Comparison of ENCODE assay signal across 8 cellular contexts in genomic region chrX:15564981-15565579, GRCh38. TPM values are rescaled to one million over a fixed set of nuclear protein-coding genes. Genes with fewer than 3 reads are reported as not detected.
DNase-seq lines count a peak whose midpoint lies in the region; ATAC-seq, FAIRE-seq and TF ChIP-seq lines count a peak whose summit lies in the region.

No MANE protein-coding gene starts in this region.

- WGBS in HepG2 (ENCODE audit: low lambda C conversion rate): no CpG with 5 or more reads among the region's 5 CpGs

- intact Hi-C loops in HepG2 (cut with micrococcal nuclease; ENCODE audit: unreplicated experiment): loop anchor here (1.0 to 5.0 kb wide), 4 partner anchors 67 to 216 kb away; no protein-coding TSS in a partner anchor

- no peak for TF ChIP-seq EP300 in HepG2 (IDR thresholded peaks at IDR 0.05; ENCODE audit: low read depth in 2 of 2, low read length in 2 of 2)
- no peak for TF ChIP-seq EP300 in HepG2 (CRISPR knock-in tag; IDR thresholded peaks at IDR 0.05; ENCODE audit: borderline replicate concordance)

- H4K20me1 ChIP-seq in HepG2 (ENCODE audit: insufficient read depth, low read length): no peaks in the 10 kb centered on the region

- no peak overlapping the region for H3K4me3 ChIP-seq in HepG2 (replicated peaks in 1 of 3; ENCODE audit: insufficient read depth in 1 of 3, low read depth in 2 of 3, low read length in 3 of 3)

- H3K4me1 ChIP-seq in HepG2 (ENCODE audit: insufficient read depth, low read length): peaks cover 11% of the 10 kb centered on the region

- H3K79me2 ChIP-seq in HepG2 (ENCODE audit: insufficient read depth, low read length): no peaks in the 10 kb centered on the region

- peak; percentile 75 for TF ChIP-seq CTCF in HepG2 (CRISPR knock-in tag; IDR thresholded peaks at IDR 0.05)

- H3K27ac ChIP-seq in HepG2 (ENCODE audit: extremely low read length, insufficient read depth, low read length): no peak overlapping the region

- peak; percentile 81 for FAIRE-seq in HepG2 (lab: Jason Lieb, UNC)

- no peaks in the 10 kb centered on the region for H3K27me3 ChIP-seq in HepG2 (ENCODE audit: control insufficient read depth in 1 of 2, insufficient read depth in 2 of 2, low read length in 2 of 2)

- no peak overlapping the region for H2AFZ ChIP-seq in HepG2 (ENCODE audit: low read length)

- in situ Hi-C loops in HepG2 (cut with HindIII; ENCODE audit: extremely low pct_ligation_motif_present, low pct_unique_long_range_greater_than_20kb): loop anchor here (10.0 kb wide), 2 partner anchors 60 to 220 kb away; partner anchors contain the start of gene BMX

- no peaks in the 10 kb centered on the region for H3K36me3 ChIP-seq in HepG2 (replicated peaks in 1 of 2; ENCODE audit: control insufficient read depth in 1 of 2, insufficient read depth in 2 of 2, low read length in 2 of 2)

- peak; percentile 44; the same call in 1 of the 2 replicates for TF ChIP-seq RAD21 in HepG2 (CRISPR knock-in tag; IDR thresholded peaks at IDR 0.05)

- no peak for TF ChIP-seq POLR2A in HepG2 (IDR thresholded peaks at IDR 0.05; ENCODE audit: insufficient read depth in 1 of 2, low read depth in 2 of 2, low read length in 2 of 2)

- CTCF ChIA-PET in HepG2 (lab: Yijun Ruan, JAX; ENCODE audit: low intra/inter-chr PET ratio, low total read pairs): interaction anchor here (1.6 to 1.9 kb wide), 2 partner anchors 68 to 94 kb away, joined by 6 to 14 read pairs; no protein-coding TSS in a partner anchor

- DNase-seq in DMS 273 treated with DMSO at 0.1 percent for 48 hours (lab: John Stamatoyannopoulos, UW) (peak; percentile 55), NCI-H1105 (lab: John Stamatoyannopoulos, UW) (peak; percentile 22), dermis blood vessel endothelial cell (peak; percentile 89), HepG2 (ENCODE audit: low spot score) (peak; percentile 20), superior temporal gyrus (ENCODE audit: extremely low spot score) (peak; percentile 61)

- POLR2A ChIA-PET in HepG2 (lab: Yijun Ruan, JAX): no interaction called here

- no peaks in the 10 kb centered on the region for H3K9me3 ChIP-seq in HepG2 (ENCODE audit: low read length)

- H3K9ac ChIP-seq in HepG2 (ENCODE audit: insufficient read depth, low read depth, low read length): no peak overlapping the region

- no TSS peak for BruUV-seq in HepG2 (replicated peaks; lab: Mats Ljungman, UMichigan)

- H3K4me2 ChIP-seq in HepG2 (ENCODE audit: low read depth, low read length): no peak overlapping the region

- ATAC-seq in GM21515 (IDR thresholded peaks at IDR 0.05; ENCODE audit: unreplicated experiment) (peak; percentile 54), SK-N-SH treated with all-trans-retinoic acid at 6 μM for 48 hours (peak; percentile 97), HepG2 (peak; percentile 92), HG03108 (IDR thresholded peaks at IDR 0.05; ENCODE audit: unreplicated experiment) (no peak)

TF ChIP-seq in SK-N-SH treated with all-trans-retinoic acid at 6 μM for 48 hours, 23 proteins besides CTCF, POLR2A, EP300 and RAD21:
- TF ChIP-seq ZNF8 (CRISPR knock-in tag; IDR thresholded peaks at IDR 0.05): no peak
- no peak for TF ChIP-seq TCF4 (CRISPR knock-in tag; IDR thresholded peaks at IDR 0.05; ENCODE audit: borderline replicate concordance)
- TF ChIP-seq ZC3H10 (CRISPR knock-in tag; IDR thresholded peaks at IDR 0.05): no peak
- no peak for TF ChIP-seq PPARA (CRISPR knock-in tag; IDR thresholded peaks at IDR 0.05; ENCODE audit: borderline replicate concordance)
- TF ChIP-seq TOX (CRISPR knock-in tag; IDR thresholded peaks at IDR 0.05; ENCODE audit: borderline replicate concordance): no peak
- TF ChIP-seq BACH2 (CRISPR knock-in tag; IDR thresholded peaks at IDR 0.05; ENCODE audit: borderline replicate concordance): no peak
- TF ChIP-seq GLIS3 (CRISPR knock-in tag; IDR thresholded peaks at IDR 0.05): no peak
- no peak for TF ChIP-seq ZFP3 (CRISPR knock-in tag; IDR thresholded peaks at IDR 0.05)
- no peak for TF ChIP-seq ARNTL (CRISPR knock-in tag; IDR thresholded peaks at IDR 0.05; ENCODE audit: borderline replicate concordance, low read depth)
- TF ChIP-seq, protein P1, sequence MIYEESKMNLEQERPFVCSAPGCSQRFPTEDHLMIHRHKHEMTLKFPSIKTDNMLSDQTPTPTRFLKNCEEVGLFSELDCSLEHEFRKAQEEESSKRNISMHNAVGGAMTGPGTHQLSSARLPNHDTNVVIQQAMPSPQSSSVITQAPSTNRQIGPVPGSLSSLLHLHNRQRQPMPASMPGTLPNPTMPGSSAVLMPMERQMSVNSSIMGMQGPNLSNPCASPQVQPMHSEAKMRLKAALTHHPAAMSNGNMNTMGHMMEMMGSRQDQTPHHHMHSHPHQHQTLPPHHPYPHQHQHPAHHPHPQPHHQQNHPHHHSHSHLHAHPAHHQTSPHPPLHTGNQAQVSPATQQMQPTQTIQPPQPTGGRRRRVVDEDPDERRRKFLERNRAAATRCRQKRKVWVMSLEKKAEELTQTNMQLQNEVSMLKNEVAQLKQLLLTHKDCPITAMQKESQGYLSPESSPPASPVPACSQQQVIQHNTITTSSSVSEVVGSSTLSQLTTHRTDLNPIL (CRISPR knock-in tag; IDR thresholded peaks at IDR 0.05; ENCODE audit: low read depth): no peak
- TF ChIP-seq ZFP30 (CRISPR knock-in tag; IDR thresholded peaks at IDR 0.05): no peak
- no peak for TF ChIP-seq ISL1 (CRISPR knock-in tag; IDR thresholded peaks at IDR 0.05)

TF ChIP-seq in HepG2, 621 proteins besides CTCF, POLR2A, EP300 and RAD21:
- TF ChIP-seq RXRA (CRISPR knock-in tag; IDR thresholded peaks at IDR 0.05): no peak
- TF ChIP-seq SMC3 (IDR thresholded peaks at IDR 0.05; ENCODE audit: low read length): peak; percentile 79
- TF ChIP-seq STAG1 (CRISPR knock-in tag; IDR thresholded peaks at IDR 0.05): peak; percentile 72

RNA-seq across cellular contexts. Expression of gene ACE2, which starts 35.7 kb away (rescaled TPM):
- total RNA-seq in dermis blood vessel endothelial cell (under 0.01 TPM in 1 of 2 replicates, not detected in the other), HepG2 (2016; rRNA removed; fragmentation: Illumina TruSeq; extraction: Trizol) (2.2 and 3.1 TPM in 2 replicates)
- total RNA-seq in HepG2 (2016; cell fraction: cytosol; rRNA removed; fragmentation: Illumina TruSeq; extraction: Trizol; ENCODE audit: low read depth): not detected in 2 replicates
- 1.4 and 3.4 TPM in 2 replicates for total RNA-seq in HepG2 (2016; cell fraction: insoluble cytoplasmic fraction; rRNA removed; fragmentation: Illumina TruSeq; extraction: Trizol)
- 0.79 and 1.1 TPM in 2 replicates for total RNA-seq in HepG2 (2016; cell fraction: membrane; rRNA removed; fragmentation: Illumina TruSeq; extraction: Trizol)
- 3.0 and 3.4 TPM in 2 replicates for total RNA-seq in HepG2 (2016; cell fraction: nucleus; rRNA removed; fragmentation: Illumina TruSeq; extraction: Trizol)
- polyA plus RNA-seq in HepG2 (2011; rRNA removed): 0.44 and 0.46 TPM in 2 replicates
- polyA plus RNA-seq in HepG2 (2011; cell fraction: cytosol; rRNA removed): 0.08 and 0.55 TPM in 2 replicates
- 0.29 TPM in 1 of 2 replicates, not detected in the other for polyA plus RNA-seq in HepG2 (2011; cell fraction: nucleus; rRNA removed)
- polyA plus RNA-seq in HepG2 (2012): 0.88 and 0.93 TPM in 2 replicates
- polyA plus RNA-seq in HepG2 (2016; cell fraction: cytosol; fragmentation: Illumina TruSeq; extraction: Trizol; ENCODE audit: low read depth): 0.08 and 0.23 TPM in 2 replicates
- polyA plus RNA-seq in HepG2 (2016; cell fraction: insoluble cytoplasmic fraction; fragmentation: Illumina TruSeq; extraction: Trizol; ENCODE audit: low read depth): 1.3 and 1.4 TPM in 2 replicates
- polyA plus RNA-seq in HepG2 (2016; cell fraction: membrane; fragmentation: Illumina TruSeq; extraction: Trizol; ENCODE audit: low read depth): 0.18 and 0.34 TPM in 2 replicates
- polyA plus RNA-seq in HepG2 (2016; cell fraction: nucleus; fragmentation: Illumina TruSeq; extraction: Trizol; ENCODE audit: insufficient read depth, low read depth): 1.4 and 2.3 TPM in 2 replicates
- 0.47 TPM in 1 of 2 replicates, not detected in the other for polyA minus RNA-seq in HepG2 (2011; rRNA and poly(A)+ RNA removed; ENCODE audit: low replicate concordance)
- 0.49 and 0.97 TPM in 2 replicates for polyA minus RNA-seq in HepG2 (2011; cell fraction: cytosol; rRNA and poly(A)+ RNA removed)
- 1.2 TPM in 2 replicates for polyA minus RNA-seq in HepG2 (2011; cell fraction: nucleus; rRNA and poly(A)+ RNA removed)

Comparison
In these comparisons a context has a peak if more than half of its experiments do, and no peak if none do; other contexts are left out.
1. DNase-seq: peak in every context shown above with its lines; median percentile 89 in dermis blood vessel endothelial cell; 61 in superior temporal gyrus; 55 in DMS 273 treated with DMSO at 0.1 percent for 48 hours; 22 in NCI-H1105; 20 in HepG2.